In genomic region chr4:112109455-112110425, GRCh38 we compare ENCODE assay signal across 9 cellular contexts.
A peak's percentile ranks its signal among the peaks of the same experiment; 100 is the strongest.
DNase-seq lines count a peak whose midpoint lies in the region; ATAC-seq and TF ChIP-seq lines count a peak whose summit lies in the region.
"Had no signal": no experiment of that assay in that cellular context is flagged by ENCODE, and none has a peak within 500 bp of the region (broad histone marks: within the 10 kb centered on the region; RNA-seq: fewer than 3 reads in every experiment).

No MANE protein-coding gene starts in this region.

- H3K4me3 ChIP-seq in RWPE2 (ENCODE audit: severe bottlenecking), result no peak overlapping the region

- H3K9me3 Mint-ChIP-seq in effector memory CD8-positive, alpha-beta T cell, result no peaks in the 10 kb centered on the region

- H3K4me3 Mint-ChIP-seq in effector memory CD8-positive, alpha-beta T cell, result no peak overlapping the region

- in situ Hi-C loops in GM13977 (cut with MboI; ENCODE audit: low pct_unique_long_range_greater_than_20kb, low sequenced_read_pairs, unreplicated experiment) (loop anchor here (10.0 kb wide), 1 partner anchor 415 kb away; no protein-coding TSS in a partner anchor), ACHN (cut with HindIII; ENCODE audit: low pct_ligation_motif_present, low pct_unique_long_range_greater_than_20kb, low sequenced_read_pairs) (no loop called here)

- no peak overlapping the region for H3K27ac ChIP-seq in RWPE2 (ENCODE audit: poor library complexity, severe bottlenecking)

- DNase-seq in GM13977 (ENCODE audit: low spot score) (peak; percentile 17), RWPE2 (ENCODE audit: low spot score) (no peak), iris pigment epithelial cell (ENCODE audit: low read depth) (peak; percentile 66), ACHN (no peak), NCI-H524 (lab: John Stamatoyannopoulos, UW) (no peak)
- no peak for DNase-seq in effector memory CD8-positive, alpha-beta T cell
- DNase-seq: left cardiac atrium had no signal

- H3K27me3 Mint-ChIP-seq in effector memory CD8-positive, alpha-beta T cell, result no peaks in the 10 kb centered on the region

- no peaks in the 10 kb centered on the region for H3K9me3 ChIP-seq in RWPE2 (ENCODE audit: severe bottlenecking)

- H3K36me3 Mint-ChIP-seq in effector memory CD8-positive, alpha-beta T cell (ENCODE audit: insufficient read depth), result no peaks in the 10 kb centered on the region

- H3K36me3 ChIP-seq in RWPE2 (ENCODE audit: low read depth), result no peaks in the 10 kb centered on the region

- H3K4me1 ChIP-seq in RWPE2 (ENCODE audit: insufficient read depth, poor library complexity, severe bottlenecking), result peaks cover 10% of the 10 kb centered on the region

- H3K27me3 ChIP-seq in RWPE2 (ENCODE audit: insufficient read depth, poor library complexity, severe bottlenecking), result no peaks in the 10 kb centered on the region

- TF ChIP-seq CTCF in GM13977 (IDR thresholded peaks at IDR 0.05; ENCODE audit: extremely low read depth, insufficient read depth, missing control alignments) (peak; percentile 12), RWPE2 (IDR thresholded peaks at IDR 0.05; ENCODE audit: poor library complexity, severe bottlenecking) (no peak)

- H3K27ac Mint-ChIP-seq in effector memory CD8-positive, alpha-beta T cell, result no peak overlapping the region

- peak; percentile 76 for ATAC-seq in HG02759 (IDR thresholded peaks at IDR 0.05; ENCODE audit: unreplicated experiment)
- peak; percentile 69 for ATAC-seq in RWPE2 (ENCODE audit: low read depth)
- ATAC-seq in HG03175 (IDR thresholded peaks at IDR 0.05; ENCODE audit: unreplicated experiment), result no peak
- no peak for ATAC-seq in effector memory CD8-positive, alpha-beta T cell (replicated peaks)

- peaks cover 0 to 2% of the 10 kb centered on the region in 2 donors for H3K4me1 Mint-ChIP-seq in effector memory CD8-positive, alpha-beta T cell (ENCODE audit: low read depth in 2 of 2)

Comparison
In these comparisons a context has a peak if more than half of its experiments do, and no peak if none do; other contexts are left out.
1. DNase-seq: peak in GM13977 (single experiment) and iris pigment epithelial cell (single experiment); none in RWPE2 (single experiment), ACHN (single experiment), NCI-H524 (0 of 2) and effector memory CD8-positive, alpha-beta T cell (0 of 3).
2. ATAC-seq: peak in HG02759 (single experiment) and RWPE2 (single experiment); none in HG03175 (single experiment) and effector memory CD8-positive, alpha-beta T cell (single experiment).